ENCODE assay signal across 11 cellular contexts in genomic region chr9:15430920-15431844, GRCh38. TPM values are rescaled to one million over a fixed set of nuclear protein-coding genes. Genes with fewer than 3 reads are reported as not detected.
DNase-seq lines count a peak whose midpoint lies in the region; ATAC-seq and TF ChIP-seq lines count a peak whose summit lies in the region.
"Had no signal": no experiment of that assay in that cellular context is flagged by ENCODE, and none has a peak within 500 bp of the region (broad histone marks: within the 10 kb centered on the region; RNA-seq: fewer than 3 reads in every experiment).

No MANE protein-coding gene starts in this region.

- H3K36me3 Mint-ChIP-seq in CD14-positive monocyte: peaks cover 28 to 41% of the 10 kb centered on the region in 2 donors
- peaks cover 100% of the 10 kb centered on the region for H3K36me3 Mint-ChIP-seq in brain
- peaks cover 35% of the 10 kb centered on the region for H3K36me3 Mint-ChIP-seq in HFFc6 (ENCODE audit: low read depth)

- no peaks in the 10 kb centered on the region for H3K9me3 ChIP-seq in lung (ENCODE audit: control insufficient read depth in 2 of 2, insufficient read depth in 1 of 2, low read length in 1 of 2)

- H3K4me1 Mint-ChIP-seq in CD14-positive monocyte (peaks cover 75% of the 10 kb centered on the region), brain (peaks cover 45% of the 10 kb centered on the region), HFFc6 (ENCODE audit: low read depth) (peaks cover 22% of the 10 kb centered on the region)

- DNase-seq in CD14-positive monocyte (ENCODE audit: low spot score): no peak
- DNase-seq in HT-29 (ENCODE audit: low spot score): peak; percentile 30
- DNase-seq in lung (ENCODE audit: low spot score): peak; percentile 36
- DNase-seq in HFFc6: no peak
- no peak for DNase-seq in stimulated activated CD4-positive, alpha-beta T cell treated with anti-CD3 and anti-CD28 coated beads, Interleukin-1b, Interleukin-23, amount 100 ng/mL, for 48 hours
- DNase-seq in NOMO-1 (lab: John Stamatoyannopoulos, UW; ENCODE audit: unreplicated experiment in 2 of 2): no peak
- DNase-seq: NCI-H510A treated with DMSO at 0.1 percent for 48 hours had no signal

- no peak overlapping the region for H3K4me3 ChIP-seq in lung

- H3K27ac Mint-ChIP-seq in CD14-positive monocyte: peak overlapping the region; percentile 81 to 93 (median 87)
- peak overlapping the region in 4 of 5 experiments; percentile 34 to 63 (median 55) for H3K27ac Mint-ChIP-seq in brain
- no peak overlapping the region for H3K27ac Mint-ChIP-seq in HFFc6
- H3K27ac Mint-ChIP-seq: T-helper 1 cell treated with Interleukin-12 subunit alpha and Interleukin-12 subunit beta and Interleukin-4 antibody, amounts not matched to agents 30 μg/mL and 1 μg/mL, for 36 hours had no signal

- no peak for ATAC-seq in lung (ENCODE audit: insufficient read depth, low FRiP score)
- no peak for ATAC-seq in HG02885 (IDR thresholded peaks at IDR 0.05; ENCODE audit: poor library complexity, unreplicated experiment)

- TF ChIP-seq CTCF in CD14-positive monocyte (IDR thresholded peaks at IDR 0.05): no peak
- TF ChIP-seq CTCF in brain (conservative IDR thresholded peaks at IDR 0.05): no peak
- TF ChIP-seq CTCF in lung (IDR thresholded peaks at IDR 0.05; ENCODE audit: control extremely low read depth, extremely low read depth): no peak
- no peak for TF ChIP-seq CTCF in HFFc6 (IDR thresholded peaks at IDR 0.05)

- H3K36me3 ChIP-seq in lung (ENCODE audit: control insufficient read depth in 2 of 2, insufficient read depth in 2 of 2, low read length in 2 of 2): peaks cover 2 to 11% of the 10 kb centered on the region in 2 donors

- H3K4me3 Mint-ChIP-seq in CD14-positive monocyte (peak overlapping the region; percentile 66 to 85), brain (peak overlapping the region in 2 of 5 experiments; percentile 3 to 43), HFFc6 (no peak overlapping the region)
- H3K4me3 Mint-ChIP-seq: T-helper 1 cell treated with Interleukin-12 subunit alpha and Interleukin-12 subunit beta and Interleukin-4 antibody, amounts not matched to agents 30 μg/mL and 1 μg/mL, for 36 hours had no signal

- intact Hi-C loops in CD14-positive monocyte (cut with micrococcal nuclease): no loop called here

- peak overlapping the region in 1 of 2 donors; percentile 9 for H3K27ac ChIP-seq in lung (ENCODE audit: low read depth in 1 of 2, low read length in 1 of 2)
- H3K27ac ChIP-seq: parathyroid adenoma had no signal

- H3K9me3 Mint-ChIP-seq in CD14-positive monocyte (no peaks in the 10 kb centered on the region), brain (peaks cover 2 to 12% (median 3%) of the 10 kb centered on the region in 5 experiments), HFFc6 (no peaks in the 10 kb centered on the region)
- H3K9me3 Mint-ChIP-seq: T-helper 1 cell treated with Interleukin-12 subunit alpha and Interleukin-12 subunit beta and Interleukin-4 antibody, amounts not matched to agents 30 μg/mL and 1 μg/mL, for 36 hours had no signal

- no peaks in the 10 kb centered on the region for H3K27me3 ChIP-seq in lung (ENCODE audit: control insufficient read depth, insufficient read depth)

- H3K27me3 Mint-ChIP-seq in CD14-positive monocyte (ENCODE audit: low read depth in 3 of 3): peaks cover 0 to 2% (median 0%) of the 10 kb centered on the region in 3 donors
- H3K27me3 Mint-ChIP-seq in brain: no peaks in the 10 kb centered on the region
- no peaks in the 10 kb centered on the region for H3K27me3 Mint-ChIP-seq in HFFc6 (ENCODE audit: insufficient read depth)

- H3K4me1 ChIP-seq in lung (ENCODE audit: control insufficient read depth in 2 of 2, insufficient read depth in 2 of 2, low read length in 2 of 2): peaks cover 3 to 8% of the 10 kb centered on the region in 2 donors
- H3K4me1 ChIP-seq: parathyroid adenoma had no signal

- WGBS in lung, 2 donors: 33 to 38% methylated on average over 5 of the region's 5 CpGs

RNA-seq across cellular contexts. Expression of gene SNAPC3, which starts 8.5 kb away (rescaled TPM):
- polyA plus RNA-seq in CD14-positive monocyte (10 to 100 TPM; 10.9 to 14.3 TPM), brain (ENCODE audit: insufficient read depth, low read depth, low replicate concordance) (40.7 TPM), lung (10 to 100 TPM; 10.9 to 11.8 TPM)
- total RNA-seq in HT-29 (2014; rRNA removed; shearing (Covaris generic)): 34.5 and 36.7 TPM in 2 replicates
- 10 to 100 TPM; 23.6 to 75.5 TPM for total RNA-seq in lung
- total RNA-seq in HFFc6 (2021; fragmentation: NEBNext Ultra II Directional; extraction: Animal tissue kit (Norgen Biotek cat#: 25700)): 10 to 100 TPM; 35.9 to 41.5 (median 40.8) TPM

Comparison
In these comparisons a context has a peak if more than half of its experiments do, and no peak if none do; other contexts are left out.
1. DNase-seq: peak in HT-29 (single experiment) and lung (single experiment); none in CD14-positive monocyte (single experiment), HFFc6 (single experiment), stimulated activated CD4-positive, alpha-beta T cell treated with anti-CD3 and anti-CD28 coated beads, Interleukin-1b, Interleukin-23, amount 100 ng/mL, for 48 hours (single experiment) and NOMO-1 (0 of 2).